In genomic region chr5:109177227-109177626, GRCh38 we compare ENCODE assay signal across 17 cellular contexts.
DNase-seq lines count a peak whose midpoint lies in the region; ATAC-seq and TF ChIP-seq lines count a peak whose summit lies in the region.
"Had no signal": no experiment of that assay in that cellular context is flagged by ENCODE, and none has a peak within 500 bp of the region (broad histone marks: within the 10 kb centered on the region; RNA-seq: fewer than 3 reads in every experiment).

No MANE protein-coding gene starts in this region.

- no peak overlapping the region for H3K4me2 ChIP-seq in neural cell (ENCODE audit: low read length)

- H3K4me3 ChIP-seq in heart right ventricle (no peak overlapping the region), right atrium auricular region (no peak overlapping the region), neural cell (ENCODE audit: low read length) (no peak overlapping the region)
- H3K4me3 ChIP-seq: Peyer's patch had no signal

- H3K36me3 ChIP-seq in heart right ventricle (peaks cover 0 to 18% (median 0%) of the 10 kb centered on the region in 9 donors), right atrium auricular region (no peaks in the 10 kb centered on the region), neural cell (ENCODE audit: insufficient read depth, low read length) (no peaks in the 10 kb centered on the region)
- H3K36me3 ChIP-seq: Peyer's patch had no signal

- no peak overlapping the region for H3K27ac ChIP-seq in heart right ventricle
- no peak overlapping the region for H3K27ac ChIP-seq in right atrium auricular region
- no peak overlapping the region for H3K27ac ChIP-seq in neural cell (ENCODE audit: low read length)
- H3K27ac ChIP-seq: Peyer's patch had no signal

- TF ChIP-seq CTCF in heart right ventricle (IDR thresholded peaks at IDR 0.05): no peak
- no peak for TF ChIP-seq CTCF in right atrium auricular region (IDR thresholded peaks at IDR 0.05)
- TF ChIP-seq CTCF in neural cell (IDR thresholded peaks at IDR 0.05; ENCODE audit: poor library complexity, severe bottlenecking): no peak

- no peaks in the 10 kb centered on the region for H3K9me3 ChIP-seq in heart right ventricle
- H3K9me3 ChIP-seq in right atrium auricular region: no peaks in the 10 kb centered on the region
- no peaks in the 10 kb centered on the region for H3K9me3 ChIP-seq in neural cell (ENCODE audit: low read length)
- H3K9me3 ChIP-seq: Peyer's patch had no signal

- H4K20me1 ChIP-seq in neural cell (ENCODE audit: insufficient read depth): no peaks in the 10 kb centered on the region

- WGBS in heart right ventricle, 2 donors: 62 to 80% methylated on average over 2 of the region's 2 CpGs

- intact Hi-C loops in heart right ventricle (cut with DNase I) (no loop called here), left ventricle myocardium superior (cut with micrococcal nuclease) (no loop called here)

- ATAC-seq in heart right ventricle (peak in 7 of 8 donors; percentile 31 to 79 (median 64)), left ventricle myocardium superior (peak; percentile 67), SK-N-SH treated with all-trans-retinoic acid at 6 μM for 48 hours (no peak)
- ATAC-seq: CD8-positive, alpha-beta T cell had no signal

- H3K9ac ChIP-seq in neural cell (ENCODE audit: low read length): no peak overlapping the region

- H3K79me2 ChIP-seq in neural cell (replicated peaks; ENCODE audit: insufficient read depth, low read length): no peaks in the 10 kb centered on the region

- TF ChIP-seq RAD21 in neural cell (conservative IDR thresholded peaks at IDR 0.05): no peak

- H3K4me1 ChIP-seq in heart right ventricle (peaks cover 0 to 5% (median 0%) of the 10 kb centered on the region in 9 donors), right atrium auricular region (no peaks in the 10 kb centered on the region)
- H3K4me1 ChIP-seq: Peyer's patch had no signal

- H3K27me3 ChIP-seq in heart right ventricle: no peaks in the 10 kb centered on the region
- H3K27me3 ChIP-seq in right atrium auricular region: no peaks in the 10 kb centered on the region
- no peaks in the 10 kb centered on the region for H3K27me3 ChIP-seq in neural cell (ENCODE audit: insufficient read depth, low read depth, low read length)
- H3K27me3 ChIP-seq: Peyer's patch had no signal

- DNase-seq in heart right ventricle: no peak
- DNase-seq in right atrium auricular region (ENCODE audit: low spot score): no peak
- no peak for DNase-seq in left ventricle myocardium superior
- DNase-seq in HuH-7 (ENCODE audit: low spot score): no peak
- no peak for DNase-seq in midbrain (lab: John Stamatoyannopoulos, UW)
- DNase-seq: AML-193; C1 segment of cervical spinal cord; CD8-positive, alpha-beta T cell; DMS153; MV-4-11; NCI-H1105 treated with DMSO at 0.1 percent for 48 hours; NCI-H2029 treated with DMSO at 0.1 percent for 48 hours; NCI-H226; NCI-H524 treated with DMSO at 0.1 percent for 48 hours; Peyer's patch had no signal

- no peaks in the 10 kb centered on the region for H3K9me2 ChIP-seq in neural cell (ENCODE audit: insufficient read depth, low read length)

- TF ChIP-seq EP300 in neural cell (conservative IDR thresholded peaks at IDR 0.05; ENCODE audit: poor library complexity, severe bottlenecking): no peak

- H3F3A ChIP-seq in neural cell (ENCODE audit: insufficient read depth, low read length, poor library complexity, severe bottlenecking): no peaks in the 10 kb centered on the region

- H2AFZ ChIP-seq in neural cell (ENCODE audit: low read depth, low read length): no peak overlapping the region

TF ChIP-seq in neural cell, 6 proteins besides CTCF, POLR2A, EP300 and RAD21:
- no peak for TF ChIP-seq EZH2 (IDR thresholded peaks at IDR 0.05; ENCODE audit: borderline replicate concordance, insufficient read depth, low read length, poor library complexity, severe bottlenecking)
- no peak for TF ChIP-seq POLR2AphosphoS5 (IDR thresholded peaks at IDR 0.05)
- TF ChIP-seq MXI1 (conservative IDR thresholded peaks at IDR 0.05; ENCODE audit: poor library complexity, severe bottlenecking): no peak
- TF ChIP-seq TAF1 (IDR thresholded peaks at IDR 0.05; ENCODE audit: low read depth): no peak
- TF ChIP-seq REST (IDR thresholded peaks at IDR 0.05; ENCODE audit: borderline replicate concordance): peak; percentile 21

TF ChIP-seq in SK-N-SH treated with all-trans-retinoic acid at 6 μM for 48 hours, 23 proteins besides CTCF, POLR2A, EP300 and RAD21 (continues in another document):
- TF ChIP-seq TOX (CRISPR knock-in tag; IDR thresholded peaks at IDR 0.05; ENCODE audit: borderline replicate concordance) (no peak), RARB (CRISPR knock-in tag; IDR thresholded peaks at IDR 0.05) (no peak), CSDC2 (CRISPR knock-in tag; IDR thresholded peaks at IDR 0.05) (no peak), CREB5 (CRISPR knock-in tag; IDR thresholded peaks at IDR 0.05; ENCODE audit: low read depth) (no peak), ZNF8 (CRISPR knock-in tag; IDR thresholded peaks at IDR 0.05) (no peak), GLIS3 (CRISPR knock-in tag; IDR thresholded peaks at IDR 0.05) (no peak), ZFP3 (CRISPR knock-in tag; IDR thresholded peaks at IDR 0.05) (no peak), BACH2 (CRISPR knock-in tag; IDR thresholded peaks at IDR 0.05; ENCODE audit: borderline replicate concordance) (no peak), TSHZ2 (CRISPR knock-in tag; IDR thresholded peaks at IDR 0.05) (no peak), CSRNP3 (CRISPR knock-in tag; IDR thresholded peaks at IDR 0.05) (no peak), ZC3H10 (CRISPR knock-in tag; IDR thresholded peaks at IDR 0.05) (no peak), OSR1 (CRISPR knock-in tag; IDR thresholded peaks at IDR 0.05) (no peak), ZNF70 (CRISPR knock-in tag; IDR thresholded peaks at IDR 0.05) (no peak), ARNTL (CRISPR knock-in tag; IDR thresholded peaks at IDR 0.05; ENCODE audit: borderline replicate concordance, low read depth) (no peak), POU6F1 (CRISPR knock-in tag; IDR thresholded peaks at IDR 0.05; ENCODE audit: borderline replicate concordance, low read depth) (no peak), PPARA (CRISPR knock-in tag; IDR thresholded peaks at IDR 0.05; ENCODE audit: borderline replicate concordance) (no peak)
